Comparison of ENCODE assay signal across 8 cellular contexts in genomic region chr14:35808658-35809563, GRCh38. TPM values are rescaled to one million over a fixed set of nuclear protein-coding genes. Genes with fewer than 3 reads are reported as not detected.
A peak's percentile ranks its signal among the peaks of the same experiment; 100 is the strongest.
DNase-seq lines count a peak whose midpoint lies in the region; ATAC-seq and TF ChIP-seq lines count a peak whose summit lies in the region.
"Not testable (repeated sequence)": the region's sequence is repeated elsewhere in the genome, so short reads cannot be mapped to it uniquely, and the experiment has no call there.

TSS of gene RALGAPA1 (minus strand) at chr14:35809295. CDS start at chr14:35808835, 460 bp downstream.

- peak within 1 kb of the TSS; percentile 84 to 94 (median 91) for H3K27ac ChIP-seq in spleen

- not testable (repeated sequence) for H3K36me3 ChIP-seq in spleen

- TF ChIP-seq CTCF in AG10803 (conservative IDR thresholded peaks at IDR 0.05; ENCODE audit: low read length) = peak; percentile 54
- peak in 10 of 11 experiments; percentile 26 to 74 (median 44) for TF ChIP-seq CTCF in spleen (IDR thresholded peaks at IDR 0.05 in 8 of 11, conservative IDR thresholded peaks at IDR 0.05 in 3 of 11)

- H3K4me3 ChIP-seq in AG10803 (ENCODE audit: low read length) (peak within 1 kb of the TSS; percentile 80), spleen (peak within 1 kb of the TSS; percentile 57 to 84 (median 64))

- ATAC-seq in GM19023 (IDR thresholded peaks at IDR 0.05; ENCODE audit: unreplicated experiment) = peak; percentile 96
- ATAC-seq in HG03280 (IDR thresholded peaks at IDR 0.05; ENCODE audit: unreplicated experiment) = peak; percentile 98

- H3K9me3 ChIP-seq in spleen = not testable (repeated sequence)

- peaks cover 6 to 40% (median 26%) of the 10 kb centered on the region in 6 donors for H3K4me1 ChIP-seq in spleen

- peak; percentile 64 to 95 (median 65) for TF ChIP-seq POLR2A in spleen (IDR thresholded peaks at IDR 0.05)

- not testable (repeated sequence) for H3K27me3 ChIP-seq in spleen (replicated peaks in 1 of 7)

- WGBS in spleen, 5 donors = 0 to 2% (median 1%) methylated on average over 17 to 52 of the region's 64 CpGs

- DNase-seq in AG10803 (ENCODE audit: low read depth) (peak; percentile 98), NCI-H345 (lab: John Stamatoyannopoulos, UW) (peak; percentile 96), inferior parietal cortex (ENCODE audit: extremely low spot score) (peak; percentile 91), spleen (peak; percentile 94)
- DNase-seq in activated CD4-positive, CD25-positive, alpha-beta regulatory T cell (lab: John Stamatoyannopoulos, UW) = peak; percentile 68 to 82 (median 78)
- peak; percentile 96 for DNase-seq in central memory CD4-positive, alpha-beta T cell

- intact Hi-C loops in spleen (cut with DNase I; ENCODE audit: low total_unique reads) = not testable (repeated sequence)

RNA-seq across cellular contexts. Expression of gene RALGAPA1, which starts in this region (rescaled TPM):
- 10 to 100 TPM; 42.7 to 76.0 (median 60.0) TPM for total RNA-seq in spleen
- 10 to 100 TPM in 2 of 3 donors, 1 to 10 TPM in 1; 9.7 to 12.4 (median 11.3) TPM for polyA plus RNA-seq in spleen

Comparison
In these comparisons a context has a peak if more than half of its experiments do, and no peak if none do; other contexts are left out.
1. Peak in every context shown above with its lines: DNase-seq, ATAC-seq, H3K4me3 ChIP-seq and H3K27ac ChIP-seq.